8 cellular contexts compared by ENCODE assay signal in the genomic region with DNA sequence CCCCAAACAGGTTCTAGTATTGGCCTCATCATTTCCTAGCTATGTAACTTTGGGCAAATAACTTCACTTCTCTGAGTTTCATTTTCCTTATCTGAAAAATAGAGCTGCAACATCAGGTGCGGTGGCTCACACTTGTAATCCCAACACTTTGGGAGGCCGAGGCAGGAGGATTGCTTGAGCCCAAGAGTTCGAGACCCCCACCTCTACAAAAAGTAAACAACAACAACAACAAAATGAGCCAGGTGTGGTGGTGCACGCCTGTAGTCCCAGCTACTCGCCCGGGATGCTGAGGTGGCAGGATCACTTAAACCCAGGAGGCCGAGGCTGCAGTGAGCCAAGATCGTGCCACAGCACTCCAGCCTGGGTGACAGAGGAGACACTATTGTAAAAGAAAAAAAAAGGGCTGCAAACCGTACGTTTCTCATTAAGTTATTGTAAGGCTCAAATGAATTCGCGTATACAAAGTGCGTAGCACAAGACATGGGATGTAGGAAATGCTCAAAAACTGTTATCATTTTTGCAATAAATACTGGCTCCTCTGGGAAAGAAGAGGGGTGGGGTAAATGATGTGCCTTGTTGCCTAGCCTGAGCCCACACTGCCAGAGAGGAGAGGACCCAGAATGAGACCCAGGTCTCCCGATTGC. TPM values are rescaled to one million over a fixed set of nuclear protein-coding genes. Genes with fewer than 3 reads are reported as not detected.
A peak's percentile ranks its signal among the peaks of the same experiment; 100 is the strongest.
DNase-seq lines count a peak whose midpoint lies in the region; ATAC-seq and TF ChIP-seq lines count a peak whose summit lies in the region.

No MANE protein-coding gene starts in this region.

- peak overlapping the region; percentile 93 for H3K4me2 ChIP-seq in mammary epithelial cell (ENCODE audit: insufficient read depth, low read depth, low read length)

- no peaks in the 10 kb centered on the region for H3K4me1 ChIP-seq in cardiac muscle cell (ENCODE audit: low read depth)
- H3K4me1 ChIP-seq in mammary epithelial cell (ENCODE audit: insufficient read depth, low read length): peaks cover 6% of the 10 kb centered on the region
- H3K4me1 ChIP-seq in mucosa of descending colon (ENCODE audit: low read depth): peaks cover 16% of the 10 kb centered on the region
- peaks cover 27% of the 10 kb centered on the region for H3K4me1 ChIP-seq in vagina

- no peak overlapping the region for H3K27ac ChIP-seq in cardiac muscle cell
- H3K27ac ChIP-seq in mammary epithelial cell (ENCODE audit: insufficient read depth, low read depth, low read length): peak overlapping the region; percentile 40
- no peak overlapping the region for H3K27ac ChIP-seq in vagina

- dilution Hi-C loops in mammary epithelial cell (cut with HindIII; ENCODE audit: low sequenced_read_pairs): no loop called here

- intact Hi-C loops in left ventricle myocardium superior (cut with micrococcal nuclease) (no loop called here), mammary epithelial cell (cut with micrococcal nuclease) (no loop called here), mucosa of descending colon (cut with DNase I, micrococcal nuclease) (no loop called here), vagina (cut with DNase I) (no loop called here)

- H3K4me3 ChIP-seq in cardiac muscle cell (peak overlapping the region; percentile 55), mammary epithelial cell (replicated peaks in 1 of 3; ENCODE audit: insufficient read depth in 1 of 3, low read depth in 2 of 3, low read length in 3 of 3) (peak overlapping the region; percentile 53 to 89 (median 84)), mucosa of descending colon (peak overlapping the region; percentile 67), vagina (peak overlapping the region; percentile 93 to 95)

- 81% methylated on average over 9 of the region's 14 CpGs for WGBS in mammary epithelial cell (ENCODE audit: low coverage, missing lambda C conversion rate)

- in situ Hi-C loops in mammary epithelial cell (cut with MboI; ENCODE audit: low sequenced_read_pairs in 2 of 2): no loop called here
- in situ Hi-C loops in ACHN (cut with HindIII; ENCODE audit: low pct_ligation_motif_present, low pct_unique_long_range_greater_than_20kb, low sequenced_read_pairs): no loop called here

- no peak for TF ChIP-seq POLR2A in vagina (IDR thresholded peaks at IDR 0.05)

- CTCF ChIA-PET in mammary epithelial cell (lab: Charles Lee; ENCODE audit: low non-redundant PET) (no interaction called here), HEK293T (lab: Yijun Ruan, JAX) (interaction anchor here (0.6 kb wide), 1 partner anchor 52 kb away, joined by 3 read pairs; no protein-coding TSS in a partner anchor)

- no peaks in the 10 kb centered on the region for H3K36me3 ChIP-seq in cardiac muscle cell
- no peaks in the 10 kb centered on the region for H3K36me3 ChIP-seq in mammary epithelial cell (ENCODE audit: insufficient read depth, low read length)
- H3K36me3 ChIP-seq in mucosa of descending colon (ENCODE audit: low read depth): no peaks in the 10 kb centered on the region
- no peaks in the 10 kb centered on the region for H3K36me3 ChIP-seq in vagina

- H3K27me3 ChIP-seq in cardiac muscle cell: no peaks in the 10 kb centered on the region
- H3K27me3 ChIP-seq in mammary epithelial cell (ENCODE audit: insufficient read depth, low read length): no peaks in the 10 kb centered on the region
- no peaks in the 10 kb centered on the region for H3K27me3 ChIP-seq in vagina

- POLR2A ChIA-PET in HEK293T (lab: Yijun Ruan, JAX): interaction anchor here (0.6 to 1.4 kb wide), 2 partner anchors 25 to 520 kb away, joined by 3 to 6 read pairs; no protein-coding TSS in a partner anchor

- TF ChIP-seq CTCF in cardiac muscle cell (IDR thresholded peaks at IDR 0.05; ENCODE audit: low read depth, low read length) (no peak), mammary epithelial cell (conservative IDR thresholded peaks at IDR 0.05 in 1 of 2, IDR thresholded peaks at IDR 0.05 in 1 of 2; ENCODE audit: extremely low read depth in 1 of 2, insufficient read depth in 1 of 2, low read depth in 1 of 2, low read length in 2 of 2) (no peak), mucosa of descending colon (IDR thresholded peaks at IDR 0.05) (no peak), vagina (IDR thresholded peaks at IDR 0.05) (no peak)

- no peak for DNase-seq in cardiac muscle cell (ENCODE audit: low read depth in 1 of 2, low spot score in 1 of 2)
- DNase-seq in left ventricle myocardium superior: no peak
- DNase-seq in mammary epithelial cell: no peak
- no peak for DNase-seq in mucosa of descending colon
- DNase-seq in vagina (ENCODE audit: extremely low spot score in 2 of 2): no peak
- no peak for DNase-seq in ACHN
- DNase-seq in HEK293T (ENCODE audit: extremely low spot score): no peak

- no peaks in the 10 kb centered on the region for H4K20me1 ChIP-seq in mammary epithelial cell (ENCODE audit: insufficient read depth, low read length)

- H2AFZ ChIP-seq in mammary epithelial cell (ENCODE audit: low read depth, low read length): peak overlapping the region; percentile 92

- ATAC-seq in left ventricle myocardium superior (no peak), mucosa of descending colon (no peak), GM21360 (IDR thresholded peaks at IDR 0.05; ENCODE audit: unreplicated experiment) (no peak)

- H3K9ac ChIP-seq in mammary epithelial cell (ENCODE audit: insufficient read depth, low read length): peak overlapping the region; percentile 62

- H3K9me3 ChIP-seq in cardiac muscle cell (ENCODE audit: low read depth) (no peaks in the 10 kb centered on the region), mammary epithelial cell (replicated peaks; ENCODE audit: insufficient read depth, low read length) (no peaks in the 10 kb centered on the region), mucosa of descending colon (no peaks in the 10 kb centered on the region), vagina (no peaks in the 10 kb centered on the region)

- peaks cover 40% of the 10 kb centered on the region for H3K79me2 ChIP-seq in mammary epithelial cell (ENCODE audit: insufficient read depth, low read length)

- BruUV-seq in mammary epithelial cell (replicated peaks; lab: Mats Ljungman, UMichigan): no TSS peak

TF ChIP-seq in HEK293T, 16 proteins besides CTCF, POLR2A, EP300 and RAD21:
- TF ChIP-seq HDGF (IDR thresholded peaks at IDR 0.05; ENCODE audit: borderline replicate concordance): no peak
- TF ChIP-seq FOXM1 (IDR thresholded peaks at IDR 0.05; ENCODE audit: borderline replicate concordance): no peak
- TF ChIP-seq ARNT (IDR thresholded peaks at IDR 0.05): no peak
- no peak for TF ChIP-seq ELF4 (IDR thresholded peaks at IDR 0.05)
- TF ChIP-seq BHLHE40 (IDR thresholded peaks at IDR 0.05; ENCODE audit: borderline replicate concordance): no peak
- TF ChIP-seq, protein P1, sequence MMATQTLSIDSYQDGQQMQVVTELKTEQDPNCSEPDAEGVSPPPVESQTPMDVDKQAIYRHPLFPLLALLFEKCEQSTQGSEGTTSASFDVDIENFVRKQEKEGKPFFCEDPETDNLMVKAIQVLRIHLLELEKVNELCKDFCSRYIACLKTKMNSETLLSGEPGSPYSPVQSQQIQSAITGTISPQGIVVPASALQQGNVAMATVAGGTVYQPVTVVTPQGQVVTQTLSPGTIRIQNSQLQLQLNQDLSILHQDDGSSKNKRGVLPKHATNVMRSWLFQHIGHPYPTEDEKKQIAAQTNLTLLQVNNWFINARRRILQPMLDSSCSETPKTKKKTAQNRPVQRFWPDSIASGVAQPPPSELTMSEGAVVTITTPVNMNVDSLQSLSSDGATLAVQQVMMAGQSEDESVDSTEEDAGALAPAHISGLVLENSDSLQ (IDR thresholded peaks at IDR 0.05): no peak
- no peak for TF ChIP-seq ZNF384 (IDR thresholded peaks at IDR 0.05)
- no peak for TF ChIP-seq L3MBTL2 (conservative IDR thresholded peaks at IDR 0.05)
- TF ChIP-seq FOXA1 (IDR thresholded peaks at IDR 0.05): no peak
- no peak for TF ChIP-seq FOXK2 (IDR thresholded peaks at IDR 0.05)
- no peak for TF ChIP-seq SUZ12 (IDR thresholded peaks at IDR 0.05)
- no peak for TF ChIP-seq CTBP1 (IDR thresholded peaks at IDR 0.05; ENCODE audit: borderline replicate concordance)
- no peak for TF ChIP-seq LEF1 (IDR thresholded peaks at IDR 0.05; ENCODE audit: borderline replicate concordance)
- no peak for TF ChIP-seq SP1 (IDR thresholded peaks at IDR 0.05)

RNA-seq across cellular contexts. Expression of a gene that starts 0.9 kb away (rescaled TPM):
- total RNA-seq in cardiac muscle cell (24.8 and 25.0 TPM in 2 replicates), left ventricle myocardium superior (5.7 TPM), mammary epithelial cell (10 to 100 TPM in 1 of 2 donors, 1 to 10 TPM in 1; 5.5 to 10.2 TPM), mucosa of descending colon (10 to 100 TPM in 1 of 3 donors, 1 to 10 TPM in 2; 8.5 to 12.5 (median 8.8) TPM), vagina (7.6 TPM)
- polyA plus RNA-seq in cardiac muscle cell (14.9 and 19.8 TPM in 2 replicates), mammary epithelial cell (4.9 TPM)
- polyA minus RNA-seq in mammary epithelial cell: not detected

RNA-seq across cellular contexts. Expression of a gene that starts 48.2 kb away (rescaled TPM):
- total RNA-seq in cardiac muscle cell: 77.2 and 131 TPM in 2 replicates
- 25.5 and 26.9 TPM in 2 replicates for polyA plus RNA-seq in cardiac muscle cell
- total RNA-seq in left ventricle myocardium superior: 24.4 TPM
- total RNA-seq in mammary epithelial cell: 100 to 1,000 TPM in 1 of 2 donors, 10 to 100 TPM in 1; 51.0 to 160 TPM
- 48.4 TPM for polyA plus RNA-seq in mammary epithelial cell
- polyA minus RNA-seq in mammary epithelial cell: 46.7 TPM
- 10 to 100 TPM; 56.0 to 75.2 (median 63.9) TPM for total RNA-seq in mucosa of descending colon
- total RNA-seq in vagina: 108 TPM

RNA-seq across cellular contexts. Expression of a gene that starts 51.3 kb away (rescaled TPM):
- total RNA-seq in cardiac muscle cell: 24.3 and 25.7 TPM in 2 replicates
- 23.3 and 34.7 TPM in 2 replicates for polyA plus RNA-seq in cardiac muscle cell
- total RNA-seq in left ventricle myocardium superior: 41.4 TPM
- total RNA-seq in mammary epithelial cell: 10 to 100 TPM; 26.8 to 30.8 TPM
- 16.0 TPM for polyA plus RNA-seq in mammary epithelial cell
- polyA minus RNA-seq in mammary epithelial cell: 39.9 TPM
- 10 to 100 TPM; 33.3 to 46.2 (median 39.6) TPM for total RNA-seq in mucosa of descending colon
- total RNA-seq in vagina: 43.0 TPM
